Comparison of ENCODE assay signal across 9 cellular contexts in genomic region chr9:137411670-137412380, GRCh38. TPM values are rescaled to one million over a fixed set of nuclear protein-coding genes. Genes with fewer than 3 reads are reported as not detected.
A peak's percentile ranks its signal among the peaks of the same experiment; 100 is the strongest.
DNase-seq lines count a peak whose midpoint lies in the region; ATAC-seq and TF ChIP-seq lines count a peak whose summit lies in the region.
"Had no signal": no experiment of that assay in that cellular context is flagged by ENCODE, and none has a peak within 500 bp of the region (broad histone marks: within the 10 kb centered on the region; RNA-seq: fewer than 3 reads in every experiment).

No MANE protein-coding gene starts in this region.

- peaks cover 28% of the 10 kb centered on the region for H3K79me1 ChIP-seq in mesenchymal stem cell (replicated peaks; ENCODE audit: low read length, poor library complexity, severe bottlenecking)

- no peak overlapping the region for H2AFZ ChIP-seq in PC-3 (ENCODE audit: low read length)
- no peak overlapping the region for H2AFZ ChIP-seq in mesenchymal stem cell (ENCODE audit: low read depth, low read length)

- no peaks in the 10 kb centered on the region for H3K9me3 ChIP-seq in PC-3 (ENCODE audit: low read length)
- H3K9me3 ChIP-seq in mesenchymal stem cell (ENCODE audit: control insufficient read depth, low read length), result no peaks in the 10 kb centered on the region
- H3K9me3 ChIP-seq in uterus, result no peaks in the 10 kb centered on the region

- no peak for TF ChIP-seq POLR2A in uterus (IDR thresholded peaks at IDR 0.05)

- no peaks in the 10 kb centered on the region for H4K20me1 ChIP-seq in PC-3 (ENCODE audit: low read length)

- H3K9me3 Mint-ChIP-seq in activated T-cell treated with anti-CD3 and anti-CD28 coated beads, Interleukin-2, amount 50 U/mL, for 4 hours, result no peaks in the 10 kb centered on the region
- H3K9me3 Mint-ChIP-seq: CD4-positive, alpha-beta memory T cell had no signal

- POLR2A ChIA-PET in PC-3 (lab: Charles Lee; ENCODE audit: unreplicated experiment), result no interaction called here

- H3K4me3 Mint-ChIP-seq in activated T-cell treated with anti-CD3 and anti-CD28 coated beads, Interleukin-2, amount 50 U/mL, for 4 hours, result no peak overlapping the region

- H3K79me2 ChIP-seq in PC-3 (ENCODE audit: low read length), result peaks cover 3% of the 10 kb centered on the region; the same call in 1 of the 2 replicates

- H3K18ac ChIP-seq in mesenchymal stem cell (ENCODE audit: low read depth in 1 of 2, low read length in 2 of 2), result peak overlapping the region; percentile 8 to 55

- H3K23ac ChIP-seq in mesenchymal stem cell (ENCODE audit: low read length in 2 of 2), result peak overlapping the region in 1 of 2 experiments; percentile 50

- H3K36me3 Mint-ChIP-seq in activated T-cell treated with anti-CD3 and anti-CD28 coated beads, Interleukin-2, amount 50 U/mL, for 4 hours (ENCODE audit: insufficient read depth), result peaks cover 2% of the 10 kb centered on the region
- H3K36me3 Mint-ChIP-seq: CD4-positive, alpha-beta memory T cell had no signal

- no peaks in the 10 kb centered on the region for H3F3A ChIP-seq in PC-3 (ENCODE audit: low read length, unreplicated experiment)

- no peaks in the 10 kb centered on the region for H3K27me3 Mint-ChIP-seq in activated T-cell treated with anti-CD3 and anti-CD28 coated beads, Interleukin-2, amount 50 U/mL, for 4 hours (ENCODE audit: low read depth)
- H3K27me3 Mint-ChIP-seq: CD4-positive, alpha-beta memory T cell had no signal

- peak overlapping the region; percentile 89 for H2BK5ac ChIP-seq in mesenchymal stem cell (ENCODE audit: low read depth, low read length, poor library complexity, severe bottlenecking)

- H3K4me3 ChIP-seq in PC-3 (ENCODE audit: low read length) (peak overlapping the region; percentile 35; the same call in 1 of the 2 replicates), cardiac fibroblast (replicated peaks in 1 of 2; ENCODE audit: low read depth in 2 of 2, low read length in 2 of 2) (peak overlapping the region in 1 of 2 donors; percentile 18), mesenchymal stem cell (ENCODE audit: insufficient read depth in 1 of 2, low read depth in 1 of 2, low read length in 2 of 2) (peak overlapping the region in 1 of 2 experiments; percentile 32), uterus (no peak overlapping the region)

- DNase-seq in activated T-cell treated with anti-CD3 and anti-CD28 coated beads for 48 hours (ENCODE audit: low read depth) (peak; percentile 38), PC-3 (peak; percentile 89), cardiac fibroblast (ENCODE audit: low read depth in 2 of 2) (peak; percentile 95), mesenchymal stem cell (peak; percentile 86), uterus (peak; percentile 72 to 79), NCI-H1417 (lab: John Stamatoyannopoulos, UW) (no peak), germinal center (ENCODE audit: low spot score) (no peak)
- DNase-seq in activated T-cell treated with anti-CD3 and anti-CD28 coated beads, Interleukin-2, amount 50 U/mL, for 4 hours, result no peak

- intact Hi-C loops in PC-3 (cut with micrococcal nuclease) (no loop called here), uterus (cut with DNase I; ENCODE audit: low total_unique reads) (loop anchor here (10.0 kb wide), 1 partner anchor 107 kb away; the partner anchor contains the start of gene NRARP)

- WGBS in mesenchymal stem cell, result 52% methylated on average over 19 of the region's 29 CpGs

- H3K4me1 ChIP-seq in PC-3 (ENCODE audit: insufficient read depth, low read length) (peaks cover 21% of the 10 kb centered on the region), mesenchymal stem cell (ENCODE audit: control insufficient read depth, insufficient read depth, low read depth, low read length) (peaks cover 40% of the 10 kb centered on the region), uterus (peaks cover 0 to 19% of the 10 kb centered on the region in 2 donors)

- peak overlapping the region; percentile 95 for H2BK15ac ChIP-seq in mesenchymal stem cell (ENCODE audit: low read depth, poor library complexity, severe bottlenecking)

- CTCF ChIA-PET in PC-3 (lab: Charles Lee), result no interaction called here

- H3K4ac ChIP-seq in mesenchymal stem cell (ENCODE audit: low read depth in 1 of 2, low read length in 2 of 2), result peak overlapping the region; percentile 47 to 89

- H3K4me2 ChIP-seq in PC-3 (ENCODE audit: low read length) (peak overlapping the region; percentile 78), mesenchymal stem cell (ENCODE audit: low read length, poor library complexity, severe bottlenecking) (peak overlapping the region; percentile 70)

- no peak overlapping the region for H2BK120ac ChIP-seq in mesenchymal stem cell (ENCODE audit: low read depth, low read length)

- BruUV-seq in PC-3 (replicated peaks; lab: Mats Ljungman, UMichigan), result no TSS peak

- peak overlapping the region; percentile 35 for H4K8ac ChIP-seq in mesenchymal stem cell (ENCODE audit: low read length)

- H3K4me1 Mint-ChIP-seq in activated T-cell treated with anti-CD3 and anti-CD28 coated beads, Interleukin-2, amount 50 U/mL, for 4 hours (ENCODE audit: low read depth), result peaks cover 8% of the 10 kb centered on the region

- peak overlapping the region; percentile 97 for H2AK5ac ChIP-seq in mesenchymal stem cell (ENCODE audit: low read length, severe bottlenecking)

- H3K9ac ChIP-seq in PC-3 (ENCODE audit: low read length) (peak overlapping the region; percentile 45), mesenchymal stem cell (ENCODE audit: low read length) (no peak overlapping the region)

- no peak for ATAC-seq in activated T-cell treated with anti-CD3 and anti-CD28 coated beads, Interleukin-2, amount 50 U/mL, for 4 hours
- ATAC-seq in PC-3, result peak; percentile 78

- H3K27me3 ChIP-seq in PC-3 (ENCODE audit: low read length) (no peaks in the 10 kb centered on the region), mesenchymal stem cell (ENCODE audit: control insufficient read depth in 1 of 2, insufficient read depth in 1 of 2, low read length in 2 of 2) (no peaks in the 10 kb centered on the region), uterus (peaks cover 0 to 5% of the 10 kb centered on the region in 2 donors)

- H3K14ac ChIP-seq in mesenchymal stem cell (ENCODE audit: low read length in 2 of 2), result peak overlapping the region in 1 of 2 experiments; percentile 27

- no peaks in the 10 kb centered on the region for H3K9me2 ChIP-seq in PC-3 (replicated peaks; ENCODE audit: low read length)

- peak overlapping the region; percentile 33 to 82 for H2BK12ac ChIP-seq in mesenchymal stem cell (ENCODE audit: low read length in 2 of 2)

- H3K36me3 ChIP-seq in PC-3 (ENCODE audit: low read depth, low read length) (no peaks in the 10 kb centered on the region), mesenchymal stem cell (ENCODE audit: control insufficient read depth in 1 of 2, insufficient read depth in 2 of 2, low read depth in 1 of 2, low read length in 2 of 2) (peaks cover 0 to 24% of the 10 kb centered on the region in 2 experiments), uterus (no peaks in the 10 kb centered on the region)

- peak overlapping the region; percentile 94 for H4K91ac ChIP-seq in mesenchymal stem cell (ENCODE audit: low read length)

- H3K27ac ChIP-seq in PC-3 (ENCODE audit: low read length) (peak overlapping the region; percentile 40), mesenchymal stem cell (ENCODE audit: low read length, poor library complexity, severe bottlenecking) (peak overlapping the region; percentile 59), uterus (peak overlapping the region; percentile 63 to 82)

- TF ChIP-seq CTCF in PC-3 (conservative IDR thresholded peaks at IDR 0.05; ENCODE audit: low read depth, low read length) (no peak), cardiac fibroblast (IDR thresholded peaks at IDR 0.05; ENCODE audit: low read depth, low read length) (no peak), uterus (IDR thresholded peaks at IDR 0.05) (no peak)

RNA-seq across cellular contexts. Expression of gene EXD3, which starts 11.1 kb away (rescaled TPM):
- 1 to 10 TPM; 1.7 to 2.8 (median 2.5) TPM for total RNA-seq in activated T-cell treated with anti-CD3 and anti-CD28 coated beads, Interleukin-2, amount 50 U/mL, for 4 hours
- total RNA-seq in PC-3 (2014; rRNA removed) (1.9 and 3.1 TPM in 2 replicates), uterus (10 to 100 TPM; 11.8 to 49.0 (median 31.5) TPM)
- polyA plus RNA-seq in mesenchymal stem cell (2013, experiment 1 of 2), result 7.1 TPM
- polyA plus RNA-seq in mesenchymal stem cell (2013, experiment 2 of 2), result 7.2 TPM

RNA-seq across cellular contexts. Expression of gene NOXA1, which starts 11.4 kb away (rescaled TPM):
- total RNA-seq in activated T-cell treated with anti-CD3 and anti-CD28 coated beads, Interleukin-2, amount 50 U/mL, for 4 hours, result under 1 TPM; 0.34 to 0.82 (median 0.46) TPM
- 0.51 and 1.6 TPM in 2 replicates for total RNA-seq in PC-3 (2014; rRNA removed)
- 0.21 TPM for polyA plus RNA-seq in mesenchymal stem cell (2013, experiment 1 of 2)
- 0.14 TPM for polyA plus RNA-seq in mesenchymal stem cell (2013, experiment 2 of 2)
- 10 to 100 TPM in 1 of 4 donors, 1 to 10 TPM in 2, under 1 TPM in 1; 0.29 to 13.3 (median 3.4) TPM for total RNA-seq in uterus

RNA-seq across cellular contexts. Expression of gene ENTPD8, which starts 29.3 kb away (rescaled TPM):
- total RNA-seq in activated T-cell treated with anti-CD3 and anti-CD28 coated beads, Interleukin-2, amount 50 U/mL, for 4 hours, result not detected
- total RNA-seq in PC-3 (2014; rRNA removed) (0.17 TPM in 1 of 2 replicates, not detected in the other), uterus (under 1 TPM in 1 of 4 donors, not detected in 3; 0.21 TPM)
- 0.01 TPM for polyA plus RNA-seq in mesenchymal stem cell (2013, experiment 1 of 2)
- polyA plus RNA-seq in mesenchymal stem cell (2013, experiment 2 of 2), result 0.03 TPM
- total RNA-seq: CD4-positive, alpha-beta memory T cell had no signal
- polyA plus RNA-seq: CD4-positive, alpha-beta memory T cell had no signal

RNA-seq across cellular contexts. Expression of gene NSMF, which starts 47.3 kb away (rescaled TPM):
- 10 to 100 TPM; 69.5 to 89.1 (median 87.7) TPM for total RNA-seq in activated T-cell treated with anti-CD3 and anti-CD28 coated beads, Interleukin-2, amount 50 U/mL, for 4 hours
- total RNA-seq in PC-3 (2014; rRNA removed) (29.5 and 30.8 TPM in 2 replicates), uterus (10 to 100 TPM; 17.4 to 40.7 (median 32.1) TPM)
- polyA plus RNA-seq in mesenchymal stem cell (2013, experiment 1 of 2), result 30.2 TPM
- 30.0 TPM for polyA plus RNA-seq in mesenchymal stem cell (2013, experiment 2 of 2)

Comparison
In these comparisons a context has a peak if more than half of its experiments do, and no peak if none do; other contexts are left out.
1. DNase-seq: peak in activated T-cell treated with anti-CD3 and anti-CD28 coated beads for 48 hours (single experiment), PC-3 (single experiment), cardiac fibroblast (2 of 2), mesenchymal stem cell (single experiment) and uterus (2 of 2); none in activated T-cell treated with anti-CD3 and anti-CD28 coated beads, Interleukin-2, amount 50 U/mL, for 4 hours (single experiment), NCI-H1417 (0 of 3) and germinal center (single experiment).
2. Peak in every context shown above with its lines, with median percentiles within 50 percentile points of each other: H3K27ac ChIP-seq.